Comparison of ENCODE assay signal across 8 cellular contexts in genomic region chr2:136238552-136239346, GRCh38.
DNase-seq lines count a peak whose midpoint lies in the region; ATAC-seq, FAIRE-seq and TF ChIP-seq lines count a peak whose summit lies in the region.

No MANE protein-coding gene starts in this region.

- peak; percentile 95 for FAIRE-seq in GM19239 (lab: Jason Lieb, UNC)

- H3K36me3 ChIP-seq in SJSA1 = no peaks in the 10 kb centered on the region
- H3K36me3 ChIP-seq in mucosa of rectum (ENCODE audit: control insufficient read depth in 2 of 2, insufficient read depth in 2 of 2, low read length in 2 of 2) = no peaks in the 10 kb centered on the region

- peak overlapping the region in 1 of 2 donors; percentile 32 for H3K9ac ChIP-seq in mucosa of rectum (ENCODE audit: low read depth in 1 of 2, low read length in 2 of 2)

- no TSS peak for BruUV-seq in MCF 10A (replicated peaks; lab: Mats Ljungman, UMichigan)

- no peaks in the 10 kb centered on the region for H3K27me3 Mint-ChIP-seq in MCF 10A (ENCODE audit: insufficient read depth, unreplicated experiment)

- H3K9me3 Mint-ChIP-seq in MCF 10A (ENCODE audit: unreplicated experiment) = no peaks in the 10 kb centered on the region

- peak; percentile 93 for ATAC-seq in HG03175 (IDR thresholded peaks at IDR 0.05; ENCODE audit: unreplicated experiment)

- H3K36me3 Mint-ChIP-seq in MCF 10A (ENCODE audit: insufficient read depth, unreplicated experiment) = no peaks in the 10 kb centered on the region

- H3K27ac Mint-ChIP-seq in MCF 10A (ENCODE audit: low read depth, unreplicated experiment) = peak overlapping the region; percentile 67

- H3K27me3 ChIP-seq in SJSA1 (replicated peaks) (no peaks in the 10 kb centered on the region), mucosa of rectum (ENCODE audit: control insufficient read depth in 2 of 2, insufficient read depth in 2 of 2, low read length in 2 of 2) (no peaks in the 10 kb centered on the region)

- H3K4me3 ChIP-seq in SJSA1 (no peak overlapping the region), mucosa of rectum (ENCODE audit: low read length in 2 of 2) (no peak overlapping the region)

- H3K27ac ChIP-seq in SJSA1 (peak overlapping the region; percentile 23; the same call in 1 of the 2 replicates), mucosa of rectum (ENCODE audit: low read depth in 2 of 2, low read length in 2 of 2) (peak overlapping the region; percentile 73 to 82)

- H3K4me1 Mint-ChIP-seq in MCF 10A (ENCODE audit: insufficient read depth, unreplicated experiment) = peaks cover 46% of the 10 kb centered on the region

- TF ChIP-seq CTCF in MCF 10A (IDR thresholded peaks at IDR 0.05; ENCODE audit: unreplicated experiment) = no peak

- CTCF ChIA-PET in MCF 10A (lab: Yijun Ruan, JAX) = interaction anchor here (0.6 to 1.9 kb wide), 3 partner anchors 8 to 182 kb away, joined by 3 to 6 read pairs (median 4); no protein-coding TSS in a partner anchor

- DNase-seq in AG08395 (ENCODE audit: low spot score) (peak; percentile 6), GM19239 (ENCODE audit: insufficient read length, low spot score) (peak; percentile 58), SJSA1 (ENCODE audit: low read depth in 1 of 2, low spot score in 2 of 2) (peak in 1 of 2 experiments; percentile 29), MCF 10A (ENCODE audit: unreplicated experiment) (peak; percentile 62), GM03348 (ENCODE audit: low spot score) (no peak), DMS 273 treated with DMSO at 0.1 percent for 48 hours (lab: John Stamatoyannopoulos, UW) (no peak)

- intact Hi-C loops in MCF 10A (cut with micrococcal nuclease) = loop anchor here (10.0 kb wide), 1 partner anchor 254 kb away; the partner anchor contains the start of gene DARS1

- H3K4me3 Mint-ChIP-seq in MCF 10A (ENCODE audit: unreplicated experiment) = no peak overlapping the region

- no peaks in the 10 kb centered on the region for H3K9me3 ChIP-seq in SJSA1 (replicated peaks)
- no peaks in the 10 kb centered on the region for H3K9me3 ChIP-seq in mucosa of rectum (ENCODE audit: control insufficient read depth in 2 of 2, low read length in 2 of 2)

- H3K4me1 ChIP-seq in SJSA1 (replicated peaks) (peaks cover 29% of the 10 kb centered on the region), mucosa of rectum (ENCODE audit: control insufficient read depth in 2 of 2, insufficient read depth in 2 of 2, low read length in 2 of 2) (peaks cover 0 to 24% of the 10 kb centered on the region in 2 donors)

- POLR2A ChIA-PET in MCF 10A (lab: Yijun Ruan, JAX) = interaction anchor here (1.0 to 1.8 kb wide), 3 partner anchors 9 to 16 kb away, joined by 4 to 10 read pairs (median 5); no protein-coding TSS in a partner anchor

Comparison
In these comparisons a context has a peak if more than half of its experiments do, and no peak if none do; other contexts are left out.
1. DNase-seq: peak in AG08395 (single experiment), GM19239 (single experiment) and MCF 10A (single experiment); none in GM03348 (single experiment) and DMS 273 treated with DMSO at 0.1 percent for 48 hours (single experiment).